In the genomic region with DNA sequence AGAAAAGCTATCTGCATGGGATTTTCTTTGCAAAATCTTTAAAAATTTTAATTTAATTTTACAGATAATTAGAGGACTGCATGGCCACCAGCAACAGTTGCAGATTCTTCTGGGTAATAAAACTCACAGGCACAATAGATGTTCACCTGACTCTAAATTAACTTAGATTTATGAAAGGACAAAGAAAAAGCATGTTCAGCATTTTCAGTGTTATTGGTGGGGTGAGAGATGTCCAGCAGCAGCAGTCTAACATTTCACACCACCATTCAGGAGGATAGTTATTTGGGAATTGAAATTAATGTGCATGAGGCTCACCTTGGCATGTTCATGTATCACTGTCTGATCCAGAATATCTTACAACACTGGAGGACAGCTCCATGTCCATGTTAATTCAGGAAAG, we compare ENCODE assay signal across 34 cellular contexts.
DNase-seq lines count a peak whose midpoint lies in the region; ATAC-seq, FAIRE-seq and TF ChIP-seq lines count a peak whose summit lies in the region.
"Had no signal": no experiment of that assay in that cellular context is flagged by ENCODE, and none has a peak within 500 bp of the region (broad histone marks: within the 10 kb centered on the region; RNA-seq: fewer than 3 reads in every experiment).

No MANE protein-coding gene starts in this region.

- no peak for TF ChIP-seq CTCF in HepG2 (CRISPR knock-in tag; IDR thresholded peaks at IDR 0.05)
- no peak for TF ChIP-seq CTCF in right lobe of liver (IDR thresholded peaks at IDR 0.05)
- TF ChIP-seq CTCF in A549 (IDR thresholded peaks at IDR 0.05): no peak
- no peak for TF ChIP-seq CTCF in K562 (IDR thresholded peaks at IDR 0.05 in 2 of 3, conservative IDR thresholded peaks at IDR 0.05 in 1 of 3; ENCODE audit: insufficient read depth in 2 of 3, low read depth in 1 of 3, low read length in 3 of 3)
- no peak for TF ChIP-seq CTCF in hepatocyte (IDR thresholded peaks at IDR 0.05; ENCODE audit: poor library complexity)

- no peak for TF ChIP-seq RAD21 in HepG2 (CRISPR knock-in tag; IDR thresholded peaks at IDR 0.05)
- TF ChIP-seq RAD21 in A549 (conservative IDR thresholded peaks at IDR 0.05 in 1 of 2, IDR thresholded peaks at IDR 0.05 in 1 of 2): no peak
- no peak for TF ChIP-seq RAD21 in K562 (CRISPR knock-in tag; conservative IDR thresholded peaks at IDR 0.05 in 1 of 2, IDR thresholded peaks at IDR 0.05 in 1 of 2)

- no peak overlapping the region for H4K5ac ChIP-seq in mesendoderm (ENCODE audit: low read length)

- H3K27me3 ChIP-seq in HepG2 (ENCODE audit: control insufficient read depth in 1 of 2, insufficient read depth in 2 of 2, low read length in 2 of 2) (peaks cover 0 to 2% of the 10 kb centered on the region in 2 experiments; a peak in 1 of 5 replicates), right lobe of liver (no peaks in the 10 kb centered on the region), K562 (ENCODE audit: control insufficient read depth in 2 of 2, insufficient read depth in 2 of 2, low read length in 2 of 2) (no peaks in the 10 kb centered on the region), mesendoderm (ENCODE audit: insufficient read depth, low read length, poor library complexity) (peaks cover 2% of the 10 kb centered on the region), hepatocyte (no peaks in the 10 kb centered on the region)
- H3K27me3 ChIP-seq: BE2C; BLaER1; BLaER1 treated with 17β-estradiol and CSF1 and Interleukin-3, amounts not matched to agents 10 nM and 100 nM had no signal

- H3K9ac ChIP-seq in HepG2 (ENCODE audit: insufficient read depth, low read depth, low read length) (no peak overlapping the region), K562 (ENCODE audit: insufficient read depth in 1 of 2, low read depth in 2 of 2, low read length in 2 of 2) (no peak overlapping the region), mesendoderm (ENCODE audit: low read length) (no peak overlapping the region)
- H3K9ac ChIP-seq: BLaER1; BLaER1 treated with 17β-estradiol and CSF1 and Interleukin-3, amounts not matched to agents 10 nM and 100 nM had no signal

- H2BK120ac ChIP-seq in mesendoderm (ENCODE audit: low read depth, low read length): no peak overlapping the region

- H3K4me3 ChIP-seq in HepG2 (replicated peaks in 1 of 3; ENCODE audit: insufficient read depth in 1 of 3, low read depth in 2 of 3, low read length in 3 of 3) (no peak overlapping the region), right lobe of liver (no peak overlapping the region), A549 (no peak overlapping the region), K562 (no peak overlapping the region), mesendoderm (ENCODE audit: low read length) (peak overlapping the region; percentile 20), hepatocyte (no peak overlapping the region)
- H3K4me3 ChIP-seq: BLaER1; BLaER1 treated with 17β-estradiol and CSF1 and Interleukin-3, amounts not matched to agents 10 nM and 100 nM had no signal

- DNase-seq in HepG2 (ENCODE audit: low spot score): no peak
- no peak for DNase-seq in right lobe of liver
- DNase-seq in A549 (ENCODE audit: low read depth in 1 of 2, low spot score in 1 of 2): no peak
- no peak for DNase-seq in K562 (ENCODE audit: extremely low read depth in 1 of 4, low spot score in 3 of 4)
- DNase-seq in mesendoderm: no peak
- no peak for DNase-seq in NCI-H69 (lab: John Stamatoyannopoulos, UW)
- no peak for DNase-seq in hepatocyte (ENCODE audit: low spot score)
- DNase-seq: 8988T; ACHN; AML-193; BE2C; C1 segment of cervical spinal cord; Caco-2; Calu3; CD4-positive, alpha-beta memory T cell; CD4-positive, alpha-beta T cell; CD4-positive, CD25-positive, alpha-beta regulatory T cell; CD8-positive, alpha-beta memory T cell; CD8-positive, alpha-beta T cell; COR-L47; DMS 273 treated with DMSO at 0.1 percent for 48 hours; DMS153; DMS53; DMS79; DMS79 treated with DMSO at 0.1 percent for 48 hours; DND-41; EL had no signal

- H3K79me2 ChIP-seq in HepG2 (ENCODE audit: insufficient read depth, low read length): no peaks in the 10 kb centered on the region
- H3K79me2 ChIP-seq in K562 (ENCODE audit: control insufficient read depth, insufficient read depth, low read length): no peaks in the 10 kb centered on the region
- no peaks in the 10 kb centered on the region for H3K79me2 ChIP-seq in mesendoderm (ENCODE audit: control insufficient read depth, insufficient read depth, low read length)
- no peaks in the 10 kb centered on the region for H3K79me2 ChIP-seq in hepatocyte

- H3K79me1 ChIP-seq in mesendoderm (ENCODE audit: low read length): no peaks in the 10 kb centered on the region

- POLR2A ChIA-PET in HepG2 (lab: Yijun Ruan, JAX) (no interaction called here), A549 (lab: Yijun Ruan, JAX) (no interaction called here), K562 (lab: Yijun Ruan, JAX) (no interaction called here)

- no peak overlapping the region for H3K18ac ChIP-seq in mesendoderm (ENCODE audit: low read length)

- TF ChIP-seq POLR2A in HepG2 (IDR thresholded peaks at IDR 0.05; ENCODE audit: insufficient read depth in 1 of 2, low read depth in 2 of 2, low read length in 2 of 2) (no peak), right lobe of liver (IDR thresholded peaks at IDR 0.05) (no peak), A549 (IDR thresholded peaks at IDR 0.05; ENCODE audit: low read length) (no peak), K562 (conservative IDR thresholded peaks at IDR 0.05) (no peak)

- intact Hi-C loops in HepG2 (cut with micrococcal nuclease; ENCODE audit: unreplicated experiment) (no loop called here), right lobe of liver (cut with DNase I) (no loop called here), K562 (cut with micrococcal nuclease) (no loop called here)

- H3K4me2 ChIP-seq in HepG2 (ENCODE audit: low read depth, low read length) (no peak overlapping the region), A549 (no peak overlapping the region), K562 (ENCODE audit: insufficient read depth, low read length) (no peak overlapping the region), mesendoderm (ENCODE audit: low read length) (no peak overlapping the region), hepatocyte (no peak overlapping the region)
- H3K4me2 ChIP-seq: BLaER1; BLaER1 treated with 17β-estradiol and CSF1 and Interleukin-3, amounts not matched to agents 10 nM and 100 nM had no signal

- H2BK15ac ChIP-seq in mesendoderm (replicated peaks; ENCODE audit: low read depth): no peak overlapping the region

- no peak overlapping the region for H3K56ac ChIP-seq in mesendoderm (ENCODE audit: low read length)

- in situ Hi-C loops in HepG2 (cut with HindIII; ENCODE audit: extremely low pct_ligation_motif_present, low pct_unique_long_range_greater_than_20kb) (no loop called here), K562 (cut with MboI) (no loop called here)

- FAIRE-seq in HepG2 (lab: Jason Lieb, UNC): no peak
- no peak for FAIRE-seq in A549 (lab: Jason Lieb, UNC)
- no peak for FAIRE-seq in K562 (lab: Jason Lieb, UNC)
- FAIRE-seq: A204.1, D721Med had no signal

- H3K9me1 ChIP-seq in K562 (ENCODE audit: control insufficient read depth, insufficient read depth, low read length): no peaks in the 10 kb centered on the region

- no peak overlapping the region for H3K4ac ChIP-seq in mesendoderm (ENCODE audit: low read depth, low read length)

- H2AK5ac ChIP-seq in mesendoderm (ENCODE audit: low read length): no peak overlapping the region

- CTCF ChIA-PET in HepG2 (lab: Yijun Ruan, JAX; ENCODE audit: low intra/inter-chr PET ratio, low total read pairs) (no interaction called here), A549 (lab: Yijun Ruan, JAX) (no interaction called here), K562 (lab: Yijun Ruan, JAX; ENCODE audit: low intra/inter-chr PET ratio) (no interaction called here)

- H2AFZ ChIP-seq in HepG2 (ENCODE audit: low read length): no peak overlapping the region
- H2AFZ ChIP-seq in K562 (ENCODE audit: low read depth, low read length): no peak overlapping the region
- H2AFZ ChIP-seq in hepatocyte: no peak overlapping the region

- H3K9me2 ChIP-seq in hepatocyte (replicated peaks; ENCODE audit: insufficient read depth): no peaks in the 10 kb centered on the region

- no peak overlapping the region for H4K8ac ChIP-seq in mesendoderm (ENCODE audit: low read depth, low read length)

- H3K4me1 ChIP-seq in HepG2 (ENCODE audit: insufficient read depth, low read length) (no peaks in the 10 kb centered on the region), right lobe of liver (no peaks in the 10 kb centered on the region), A549 (no peaks in the 10 kb centered on the region), K562 (replicated peaks in 1 of 2; ENCODE audit: control insufficient read depth in 2 of 2, insufficient read depth in 2 of 2, low read length in 2 of 2) (no peaks in the 10 kb centered on the region), mesendoderm (ENCODE audit: control insufficient read depth, low read depth, low read length) (no peaks in the 10 kb centered on the region), hepatocyte (ENCODE audit: insufficient read depth) (no peaks in the 10 kb centered on the region)
- H3K4me1 ChIP-seq: BE2C, Caco-2 had no signal

- TF ChIP-seq EP300 in HepG2 (IDR thresholded peaks at IDR 0.05; ENCODE audit: low read depth in 2 of 2, low read length in 2 of 2): no peak
- no peak for TF ChIP-seq EP300 in HepG2 (CRISPR knock-in tag; IDR thresholded peaks at IDR 0.05; ENCODE audit: borderline replicate concordance)
- TF ChIP-seq EP300 in A549 (IDR thresholded peaks at IDR 0.05): no peak
- TF ChIP-seq EP300 in K562 (IDR thresholded peaks at IDR 0.05; ENCODE audit: low read length): no peak

- no peak overlapping the region for H3K27ac ChIP-seq in HepG2 (ENCODE audit: extremely low read length, insufficient read depth, low read length)
- no peak overlapping the region for H3K27ac ChIP-seq in right lobe of liver
- no peak overlapping the region for H3K27ac ChIP-seq in A549
- no peak overlapping the region for H3K27ac ChIP-seq in K562 (ENCODE audit: extremely low read depth, low read depth, low read length)
- no peak overlapping the region for H3K27ac ChIP-seq in mesendoderm (ENCODE audit: low read depth, low read length)
- H3K27ac ChIP-seq in hepatocyte: no peak overlapping the region
- H3K27ac ChIP-seq: 22Rv1; BLaER1; BLaER1 treated with 17β-estradiol and CSF1 and Interleukin-3, amounts not matched to agents 10 nM and 100 nM; C4-2B had no signal

- H4K20me1 ChIP-seq in HepG2 (ENCODE audit: insufficient read depth, low read length) (no peaks in the 10 kb centered on the region), K562 (replicated peaks; ENCODE audit: control insufficient read depth, insufficient read depth, low read length) (no peaks in the 10 kb centered on the region), hepatocyte (ENCODE audit: insufficient read depth, poor library complexity, severe bottlenecking) (no peaks in the 10 kb centered on the region)
- H4K20me1 ChIP-seq: BLaER1; BLaER1 treated with 17β-estradiol and CSF1 and Interleukin-3, amounts not matched to agents 10 nM and 100 nM had no signal

- H2BK5ac ChIP-seq in mesendoderm (ENCODE audit: low read length): no peak overlapping the region

- no peaks in the 10 kb centered on the region for H3K9me3 ChIP-seq in HepG2 (ENCODE audit: low read length)
- H3K9me3 ChIP-seq in right lobe of liver: no peaks in the 10 kb centered on the region
- H3K9me3 ChIP-seq in A549: peaks cover 57% of the 10 kb centered on the region
- no peaks in the 10 kb centered on the region for H3K9me3 ChIP-seq in K562 (replicated peaks; ENCODE audit: control insufficient read depth, insufficient read depth, low read depth, low read length)
- peaks cover 5% of the 10 kb centered on the region for H3K9me3 ChIP-seq in hepatocyte (ENCODE audit: low read depth)
- H3K9me3 ChIP-seq: BE2C had no signal

- BruUV-seq in HepG2 (replicated peaks; lab: Mats Ljungman, UMichigan): no TSS peak
- no TSS peak for BruUV-seq in K562 (replicated peaks; lab: Mats Ljungman, UMichigan)

- ATAC-seq in HepG2: no peak
- ATAC-seq in right lobe of liver: no peak
- no peak for ATAC-seq in A549
- ATAC-seq in K562: no peak
- ATAC-seq in GM21390 (IDR thresholded peaks at IDR 0.05; ENCODE audit: unreplicated experiment): no peak
- ATAC-seq: CD8-positive, alpha-beta T cell had no signal

- no peaks in the 10 kb centered on the region for H3K36me3 ChIP-seq in HepG2 (replicated peaks in 1 of 2; ENCODE audit: control insufficient read depth in 1 of 2, insufficient read depth in 2 of 2, low read length in 2 of 2)
- H3K36me3 ChIP-seq in right lobe of liver: no peaks in the 10 kb centered on the region
- H3K36me3 ChIP-seq in K562 (ENCODE audit: control insufficient read depth, insufficient read depth, low read length): no peaks in the 10 kb centered on the region
- no peaks in the 10 kb centered on the region for H3K36me3 ChIP-seq in mesendoderm (ENCODE audit: control insufficient read depth, insufficient read depth, low read length)
- H3K36me3 ChIP-seq in hepatocyte (replicated peaks; ENCODE audit: insufficient read depth, low read depth): no peaks in the 10 kb centered on the region
- H3K36me3 ChIP-seq: BE2C; BLaER1; BLaER1 treated with 17β-estradiol and CSF1 and Interleukin-3, amounts not matched to agents 10 nM and 100 nM had no signal

- no peak overlapping the region for H3K23ac ChIP-seq in mesendoderm (ENCODE audit: low read length)
